9 cellular contexts compared by ENCODE assay signal in the genomic region with DNA sequence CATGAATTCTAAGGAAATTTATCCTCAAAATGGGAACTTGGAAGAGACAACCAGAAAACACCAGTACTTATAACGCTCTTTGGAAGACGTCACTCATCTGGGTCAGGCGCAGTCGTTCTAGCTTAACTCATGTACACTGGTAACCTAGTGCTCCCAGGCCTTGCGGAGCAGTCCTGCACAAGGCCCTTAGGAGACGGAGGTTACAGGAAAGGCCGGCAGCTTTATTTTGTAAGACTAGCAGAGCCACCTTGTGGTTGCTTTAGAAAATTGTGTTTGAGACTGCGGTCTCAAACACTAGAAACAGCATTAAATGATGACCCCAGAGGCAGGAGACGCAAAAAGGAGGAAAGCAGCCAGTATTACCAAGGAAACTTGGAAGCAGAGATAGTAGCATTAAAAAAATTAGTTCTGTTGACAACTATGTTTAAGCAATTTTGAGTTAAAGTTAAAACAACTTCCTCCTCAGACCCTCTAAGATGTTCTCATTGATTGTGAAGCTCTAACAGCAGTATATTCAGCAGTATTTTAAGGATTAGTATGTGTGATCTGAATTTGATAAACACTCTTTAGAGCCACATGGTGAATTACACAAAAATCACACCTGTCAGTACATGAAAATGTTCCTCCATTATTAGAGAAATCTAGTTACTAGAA.
DNase-seq lines count a peak whose midpoint lies in the region; ATAC-seq and TF ChIP-seq lines count a peak whose summit lies in the region.
"Had no signal": no experiment of that assay in that cellular context is flagged by ENCODE, and none has a peak within 500 bp of the region (broad histone marks: within the 10 kb centered on the region; RNA-seq: fewer than 3 reads in every experiment).

No MANE protein-coding gene starts in this region.

- H3K27ac ChIP-seq in MM.1S (ENCODE audit: low read length): no peak overlapping the region
- no peak overlapping the region for H3K27ac ChIP-seq in endodermal cell (ENCODE audit: low read depth, low read length)

- peak overlapping the region; percentile 14; the same call in 1 of the 2 replicates for H3K4me2 ChIP-seq in MM.1S (ENCODE audit: low read depth, low read length)

- peak overlapping the region; percentile 66 for H2AFZ ChIP-seq in MM.1S (ENCODE audit: low read length)

- CTCF ChIA-PET in activated CD8-positive, alpha-beta T cell treated with anti-CD3 and anti-CD28 coated beads for 36 hours (lab: Charles Lee): interaction anchor here (0.6 to 1.8 kb wide), 13 partner anchors 9 to 999 kb away, joined by 3 to 7 read pairs (median 3); no protein-coding TSS in a partner anchor
- CTCF ChIA-PET in activated CD8-positive, alpha-beta T cell treated with anti-CD3 and anti-CD28 coated beads, Interleukin-2, amount 10 ng/mL, durations not matched to agents 7 days and 5 days (lab: Charles Lee): interaction anchor here (0.7 to 1.9 kb wide), 6 partner anchors 14 to 473 kb away, joined by 3 to 5 read pairs (median 4); no protein-coding TSS in a partner anchor

- no peak overlapping the region for H3K27ac Mint-ChIP-seq in activated CD8-positive, alpha-beta T cell treated with anti-CD3 and anti-CD28 coated beads for 36 hours
- H3K27ac Mint-ChIP-seq in activated CD8-positive, alpha-beta T cell treated with anti-CD3 and anti-CD28 coated beads, Interleukin-2, amount 10 ng/mL, durations not matched to agents 7 days and 5 days: no peak overlapping the region
- no peak overlapping the region for H3K27ac Mint-ChIP-seq in endodermal cell
- H3K27ac Mint-ChIP-seq: dendritic cell treated with granulocyte-macrophage colony-stimulating factor and Interleukin-4, amounts not matched to agents 40 ng/mL and 50 ng/mL, for 4 days had no signal

- H3K27me3 ChIP-seq in MM.1S (replicated peaks; ENCODE audit: insufficient read depth, low read length): no peaks in the 10 kb centered on the region
- no peaks in the 10 kb centered on the region for H3K27me3 ChIP-seq in endodermal cell (ENCODE audit: control insufficient read depth, insufficient read depth, low read length, poor library complexity, severe bottlenecking)

- H3K4me1 Mint-ChIP-seq in activated CD8-positive, alpha-beta T cell treated with anti-CD3 and anti-CD28 coated beads for 36 hours (ENCODE audit: low read depth): peaks cover 3% of the 10 kb centered on the region
- H3K4me1 Mint-ChIP-seq in activated CD8-positive, alpha-beta T cell treated with anti-CD3 and anti-CD28 coated beads, Interleukin-2, amount 10 ng/mL, durations not matched to agents 7 days and 5 days (ENCODE audit: low read depth): peaks cover 9% of the 10 kb centered on the region
- H3K4me1 Mint-ChIP-seq in endodermal cell: peaks cover 4% of the 10 kb centered on the region

- no peaks in the 10 kb centered on the region for H3K4me1 ChIP-seq in MM.1S (ENCODE audit: low read length)
- no peaks in the 10 kb centered on the region for H3K4me1 ChIP-seq in endodermal cell (ENCODE audit: control insufficient read depth, insufficient read depth, low read length)

- TF ChIP-seq CTCF in activated CD8-positive, alpha-beta T cell treated with anti-CD3 and anti-CD28 coated beads for 36 hours (IDR thresholded peaks at IDR 0.05): peak; percentile 71
- peak; percentile 63 for TF ChIP-seq CTCF in MM.1S (IDR thresholded peaks at IDR 0.05; ENCODE audit: low read length)
- peak; percentile 83 for TF ChIP-seq CTCF in endodermal cell (conservative IDR thresholded peaks at IDR 0.05)

- POLR2A ChIA-PET in activated CD8-positive, alpha-beta T cell treated with anti-CD3 and anti-CD28 coated beads for 36 hours (lab: Charles Lee): no interaction called here
- POLR2A ChIA-PET in activated CD8-positive, alpha-beta T cell treated with anti-CD3 and anti-CD28 coated beads, Interleukin-2, amount 10 ng/mL, durations not matched to agents 7 days and 5 days (lab: Charles Lee): no interaction called here

- H3K27me3 Mint-ChIP-seq in activated CD8-positive, alpha-beta T cell treated with anti-CD3 and anti-CD28 coated beads for 36 hours: peaks cover 18% of the 10 kb centered on the region
- H3K27me3 Mint-ChIP-seq in activated CD8-positive, alpha-beta T cell treated with anti-CD3 and anti-CD28 coated beads, Interleukin-2, amount 10 ng/mL, durations not matched to agents 7 days and 5 days (ENCODE audit: low read depth): peaks cover 33% of the 10 kb centered on the region
- H3K27me3 Mint-ChIP-seq in endodermal cell (ENCODE audit: insufficient read depth): peaks cover 5% of the 10 kb centered on the region

- H3K79me2 ChIP-seq in MM.1S (ENCODE audit: low read length): no peaks in the 10 kb centered on the region

- H3K4me3 ChIP-seq in MM.1S (ENCODE audit: low read length) (no peak overlapping the region), endodermal cell (ENCODE audit: low read length) (no peak overlapping the region)

- peak; percentile 19 for DNase-seq in activated CD8-positive, alpha-beta T cell treated with anti-CD3 and anti-CD28 coated beads for 36 hours
- DNase-seq in activated CD8-positive, alpha-beta T cell treated with anti-CD3 and anti-CD28 coated beads, Interleukin-2, amount 10 ng/mL, durations not matched to agents 7 days and 5 days: no peak
- DNase-seq in MM.1S: peak; percentile 71
- peak; percentile 90 for DNase-seq in RKO (ENCODE audit: low spot score)
- DNase-seq in endodermal cell: peak; percentile 87
- DNase-seq in medulla oblongata (ENCODE audit: extremely low spot score): peak; percentile 77

- H3K36me3 Mint-ChIP-seq in activated CD8-positive, alpha-beta T cell treated with anti-CD3 and anti-CD28 coated beads for 36 hours (ENCODE audit: low read depth): no peaks in the 10 kb centered on the region
- no peaks in the 10 kb centered on the region for H3K36me3 Mint-ChIP-seq in activated CD8-positive, alpha-beta T cell treated with anti-CD3 and anti-CD28 coated beads, Interleukin-2, amount 10 ng/mL, durations not matched to agents 7 days and 5 days (ENCODE audit: low read depth)
- H3K36me3 Mint-ChIP-seq in endodermal cell (ENCODE audit: low read depth): peaks cover under 1% of the 10 kb centered on the region

- ATAC-seq in activated CD8-positive, alpha-beta T cell treated with anti-CD3 and anti-CD28 coated beads for 36 hours: no peak
- no peak for ATAC-seq in activated CD8-positive, alpha-beta T cell treated with anti-CD3 and anti-CD28 coated beads, Interleukin-2, amount 10 ng/mL, durations not matched to agents 7 days and 5 days
- ATAC-seq in HG03469 (IDR thresholded peaks at IDR 0.05; ENCODE audit: unreplicated experiment): no peak
- ATAC-seq in GM19324 (IDR thresholded peaks at IDR 0.05; ENCODE audit: low FRiP score, unreplicated experiment): no peak

- H3K36me3 ChIP-seq in MM.1S (replicated peaks; ENCODE audit: insufficient read depth, low read length) (no peaks in the 10 kb centered on the region), endodermal cell (ENCODE audit: control insufficient read depth, insufficient read depth, low read length) (no peaks in the 10 kb centered on the region)

- no peaks in the 10 kb centered on the region for H3K9me2 ChIP-seq in MM.1S (replicated peaks; ENCODE audit: insufficient read depth, low read length)

- H3K4me3 Mint-ChIP-seq in activated CD8-positive, alpha-beta T cell treated with anti-CD3 and anti-CD28 coated beads for 36 hours: no peak overlapping the region
- H3K4me3 Mint-ChIP-seq in activated CD8-positive, alpha-beta T cell treated with anti-CD3 and anti-CD28 coated beads, Interleukin-2, amount 10 ng/mL, durations not matched to agents 7 days and 5 days: no peak overlapping the region
- no peak overlapping the region for H3K4me3 Mint-ChIP-seq in endodermal cell
- H3K4me3 Mint-ChIP-seq: dendritic cell treated with granulocyte-macrophage colony-stimulating factor and Interleukin-4, amounts not matched to agents 40 ng/mL and 50 ng/mL, for 4 days had no signal

- H3K9me3 ChIP-seq in MM.1S (replicated peaks; ENCODE audit: insufficient read depth, low read length): no peaks in the 10 kb centered on the region
- H3K9me3 ChIP-seq in endodermal cell (ENCODE audit: control insufficient read depth, low read length): peaks cover 5% of the 10 kb centered on the region

- H4K20me1 ChIP-seq in MM.1S (ENCODE audit: insufficient read depth, low read length): no peaks in the 10 kb centered on the region

- 26 to 36% methylated on average over 9 of the region's 9 CpGs for WGBS in endodermal cell (ENCODE audit: insufficient coverage in 1 of 2, insufficient read length in 1 of 2), 2 experiments

- intact Hi-C loops in activated CD8-positive, alpha-beta T cell treated with anti-CD3 and anti-CD28 coated beads for 36 hours (cut with micrococcal nuclease): no loop called here

- no peaks in the 10 kb centered on the region for H3K9me3 Mint-ChIP-seq in activated CD8-positive, alpha-beta T cell treated with anti-CD3 and anti-CD28 coated beads for 36 hours
- no peaks in the 10 kb centered on the region for H3K9me3 Mint-ChIP-seq in activated CD8-positive, alpha-beta T cell treated with anti-CD3 and anti-CD28 coated beads, Interleukin-2, amount 10 ng/mL, durations not matched to agents 7 days and 5 days (ENCODE audit: insufficient read depth)
- peaks cover 9% of the 10 kb centered on the region for H3K9me3 Mint-ChIP-seq in endodermal cell
- H3K9me3 Mint-ChIP-seq: dendritic cell treated with granulocyte-macrophage colony-stimulating factor and Interleukin-4, amounts not matched to agents 40 ng/mL and 50 ng/mL, for 4 days had no signal

- no peaks in the 10 kb centered on the region for H3F3A ChIP-seq in MM.1S (ENCODE audit: insufficient read depth, low read length)

- no peak overlapping the region for H3K9ac ChIP-seq in MM.1S (ENCODE audit: low read length)
- no peak overlapping the region for H3K9ac ChIP-seq in endodermal cell (ENCODE audit: extremely low read depth, low read length, poor library complexity, severe bottlenecking)
